Comparison of ENCODE assay signal across 1 cellular context in the genomic region with DNA sequence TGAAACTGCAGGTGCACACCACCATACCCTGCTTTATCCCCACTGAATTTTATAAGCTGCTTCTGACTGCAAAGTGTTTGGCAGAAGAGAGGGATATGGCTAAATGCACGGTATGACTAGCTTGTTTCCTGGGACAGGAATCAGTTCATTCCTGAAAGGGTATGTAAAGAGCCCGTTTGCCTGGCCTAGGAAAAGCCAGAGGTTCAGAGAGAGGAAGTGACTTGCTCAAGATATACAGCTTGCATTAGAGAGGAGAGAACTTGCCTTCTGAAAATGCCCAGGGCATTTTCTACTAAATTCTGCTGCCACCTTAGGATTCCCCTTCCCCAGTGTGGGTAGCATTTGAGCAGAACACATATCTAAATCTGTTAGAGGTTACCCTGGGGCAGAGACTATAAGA.
TF ChIP-seq lines count a peak whose summit lies in the region.

No MANE protein-coding gene starts in this region.

TF ChIP-seq in IMR-90, 13 proteins besides CTCF, POLR2A, EP300 and RAD21:
- no peak for TF ChIP-seq MAFK (IDR thresholded peaks at IDR 0.05; ENCODE audit: low read depth, low read length)
- TF ChIP-seq MXI1 (IDR thresholded peaks at IDR 0.05; ENCODE audit: borderline replicate concordance, low read depth, low read length): no peak
